In the genomic region with DNA sequence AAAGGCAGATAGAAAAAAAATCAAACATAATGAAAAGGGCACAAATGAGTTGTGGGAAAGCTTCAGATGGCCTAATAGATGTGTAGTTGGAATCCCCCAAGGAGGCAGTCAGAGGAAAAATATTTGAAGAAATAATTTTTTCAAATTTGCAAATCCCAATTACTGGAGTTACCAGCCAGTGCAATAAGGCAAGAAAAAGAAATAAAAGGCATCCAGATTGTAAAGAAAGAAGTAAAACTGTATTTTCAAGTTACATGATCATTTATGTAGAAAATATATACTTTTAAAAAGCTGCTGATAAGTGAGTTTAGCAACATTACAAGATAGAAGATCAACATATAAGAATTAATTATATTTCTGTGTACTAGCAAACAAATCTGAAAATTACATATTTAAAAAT, we compare ENCODE assay signal across 28 cellular contexts.
"Had no signal": no experiment of that assay in that cellular context is flagged by ENCODE, and none has a peak within 500 bp of the region (broad histone marks: within the 10 kb centered on the region; RNA-seq: fewer than 3 reads in every experiment).

No MANE protein-coding gene starts in this region.

- FAIRE-seq: endometrium, islet of Langerhans, keratinocyte had no signal

- H3K27me3 ChIP-seq: colonic mucosa, esophagus squamous epithelium, gastrocnemius medialis, heart right ventricle, left lung had no signal

- DNase-seq: colonic mucosa; cortex of kidney; effector CD8-positive, alpha-beta T cell; effector memory CD8-positive, alpha-beta T cell; endodermal cell; erythroblast; esophagus squamous epithelium; foreskin fibroblast; foreskin melanocyte; gastrocnemius medialis; glutamatergic neuron; head of caudate nucleus; heart right ventricle; hippocampal formation; left cardiac atrium; left lung; left ventricle myocardium superior; lower lobe of right lung; mesenchymal stem cell; mucosa of descending colon; naive B cell had no signal

- ATAC-seq: effector memory CD8-positive, alpha-beta T cell; esophagus mucosa; gastrocnemius medialis; heart right ventricle; left cardiac atrium; left lung; left ventricle myocardium superior; lower lobe of right lung; mucosa of descending colon had no signal

- H3K4me3 ChIP-seq: colonic mucosa, esophagus squamous epithelium, gastrocnemius medialis, heart right ventricle, left lung, lower lobe of right lung, mucosa of descending colon had no signal

- H3K4me1 ChIP-seq: colonic mucosa, esophagus squamous epithelium, gastrocnemius medialis, heart right ventricle, left lung, lower lobe of right lung had no signal

- H3K36me3 ChIP-seq: colonic mucosa, esophagus squamous epithelium, gastrocnemius medialis, heart right ventricle, left lung, lower lobe of right lung had no signal

- H3K27ac ChIP-seq: colonic mucosa, epithelial cell of prostate, esophagus squamous epithelium, gastrocnemius medialis, heart right ventricle, left lung, lower lobe of right lung had no signal

- H3K4me3 Mint-ChIP-seq: dendritic cell treated with granulocyte-macrophage colony-stimulating factor and Interleukin-4, amounts not matched to agents 40 ng/mL and 50 ng/mL, for 4 days; effector memory CD8-positive, alpha-beta T cell; endodermal cell; mesothelial cell of epicardium; naive B cell had no signal

- H3K27ac Mint-ChIP-seq: dendritic cell treated with granulocyte-macrophage colony-stimulating factor and Interleukin-4, amounts not matched to agents 40 ng/mL and 50 ng/mL, for 4 days; effector memory CD8-positive, alpha-beta T cell; endodermal cell; mesothelial cell of epicardium; naive B cell had no signal

- H3K27me3 Mint-ChIP-seq: dendritic cell treated with granulocyte-macrophage colony-stimulating factor and Interleukin-4, amounts not matched to agents 40 ng/mL and 50 ng/mL, for 4 days had no signal

- H3K9me3 ChIP-seq: colonic mucosa had no signal

- H3K4me1 Mint-ChIP-seq: mesothelial cell of epicardium, naive B cell had no signal
